ENCODE assay signal across 24 cellular contexts in genomic region chr3:181772166-181772565, GRCh38.
"Had no signal": no experiment of that assay in that cellular context is flagged by ENCODE, and none has a peak within 500 bp of the region (broad histone marks: within the 10 kb centered on the region; RNA-seq: fewer than 3 reads in every experiment).

No MANE protein-coding gene starts in this region.

- FAIRE-seq: endometrium, frontal cortex, islet of Langerhans, keratinocyte had no signal

- H3K4me3 ChIP-seq: colonic mucosa, gastroesophageal sphincter, heart left ventricle, left lung, lower lobe of right lung had no signal

- H3K4me3 Mint-ChIP-seq: dendritic cell treated with granulocyte-macrophage colony-stimulating factor and Interleukin-4, amounts not matched to agents 40 ng/mL and 50 ng/mL, for 4 days; effector memory CD8-positive, alpha-beta T cell; endodermal cell; naive thymus-derived CD4-positive, alpha-beta T cell had no signal

- H3K4me1 Mint-ChIP-seq: endodermal cell; naive thymus-derived CD4-positive, alpha-beta T cell had no signal

- H3K27ac ChIP-seq: colonic mucosa, epithelial cell of prostate, foreskin keratinocyte, gastroesophageal sphincter, heart left ventricle, left lung, lower lobe of right lung had no signal

- H3K27me3 Mint-ChIP-seq: dendritic cell treated with granulocyte-macrophage colony-stimulating factor and Interleukin-4, amounts not matched to agents 40 ng/mL and 50 ng/mL, for 4 days; effector memory CD8-positive, alpha-beta T cell had no signal

- H3K36me3 Mint-ChIP-seq: naive thymus-derived CD4-positive, alpha-beta T cell had no signal

- H3K4me1 ChIP-seq: colonic mucosa, foreskin keratinocyte, gastroesophageal sphincter, heart left ventricle, left lung, lower lobe of right lung had no signal

- DNase-seq: colonic mucosa; cortex of kidney; effector CD8-positive, alpha-beta T cell; effector memory CD8-positive, alpha-beta T cell; endodermal cell; erythroblast; foreskin keratinocyte; heart left ventricle; hippocampal formation; left cardiac atrium; left lung; left ventricle myocardium superior; lower lobe of right lung; mesendoderm; midbrain; naive thymus-derived CD4-positive, alpha-beta T cell had no signal

- H3K9me3 ChIP-seq: colonic mucosa, gastroesophageal sphincter, heart left ventricle, left lung, lower lobe of right lung had no signal

- H3K9me3 Mint-ChIP-seq: dendritic cell treated with granulocyte-macrophage colony-stimulating factor and Interleukin-4, amounts not matched to agents 40 ng/mL and 50 ng/mL, for 4 days; endodermal cell had no signal

- ATAC-seq: effector memory CD8-positive, alpha-beta T cell; esophagus mucosa; foreskin keratinocyte; gastroesophageal sphincter; heart left ventricle; left cardiac atrium; left lung; left ventricle myocardium superior; lower lobe of right lung; naive thymus-derived CD4-positive, alpha-beta T cell had no signal

- H3K27ac Mint-ChIP-seq: dendritic cell treated with granulocyte-macrophage colony-stimulating factor and Interleukin-4, amounts not matched to agents 40 ng/mL and 50 ng/mL, for 4 days; effector memory CD8-positive, alpha-beta T cell; endodermal cell; naive thymus-derived CD4-positive, alpha-beta T cell had no signal

- H3K36me3 ChIP-seq: colonic mucosa, gastroesophageal sphincter, heart left ventricle, left lung, lower lobe of right lung had no signal

- H3K27me3 ChIP-seq: colonic mucosa, foreskin keratinocyte, gastroesophageal sphincter, left lung had no signal
